ENCODE assay signal across 1 cellular context in the genomic region with DNA sequence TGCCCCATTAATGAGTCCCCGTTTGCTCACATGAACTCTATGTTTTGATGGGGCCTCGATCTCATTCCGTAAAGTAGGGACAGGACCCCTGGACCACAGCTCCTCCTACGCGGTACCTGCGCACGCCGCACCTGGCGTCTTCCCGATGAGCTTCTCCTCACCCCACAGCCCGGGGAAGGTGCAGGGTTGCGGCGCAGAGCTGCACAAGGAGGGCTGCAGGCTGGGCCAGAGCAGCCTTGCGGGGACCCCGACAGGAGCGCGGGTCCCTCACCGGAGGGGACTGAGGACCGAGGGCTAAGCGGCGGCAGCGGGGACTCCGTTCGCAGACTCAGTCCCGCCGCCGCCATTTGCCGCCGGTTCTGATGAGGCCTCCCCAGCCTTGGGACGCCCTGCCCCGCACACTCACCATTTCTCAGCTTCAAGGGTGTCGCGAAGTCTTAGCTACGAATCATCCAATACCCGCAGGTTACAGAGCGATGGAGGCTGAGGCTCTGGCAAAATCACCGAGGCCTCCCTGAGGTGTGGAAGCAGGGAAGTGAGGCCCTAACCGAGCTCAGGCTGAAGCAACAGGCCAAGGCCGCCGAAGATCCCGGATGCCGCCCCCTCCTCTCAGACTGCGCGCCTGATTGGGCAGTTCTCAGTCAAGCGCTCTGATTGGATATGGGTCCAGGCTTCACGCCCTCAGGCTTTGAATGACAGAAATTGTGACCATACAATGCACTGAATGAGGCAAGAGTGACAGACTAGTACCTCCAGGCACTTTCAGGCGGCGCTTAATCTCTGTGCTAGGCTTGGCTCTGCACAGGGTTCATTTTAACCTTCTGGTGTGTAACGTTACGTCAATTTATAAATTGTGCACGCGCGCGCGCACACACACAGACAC.
TF ChIP-seq lines count a peak whose summit lies in the region.

No MANE protein-coding gene starts in this region.

TF ChIP-seq in HEK293, 187 proteins besides CTCF, POLR2A, EP300 and RAD21 (continued from another document):
- TF ChIP-seq, protein P1, sequence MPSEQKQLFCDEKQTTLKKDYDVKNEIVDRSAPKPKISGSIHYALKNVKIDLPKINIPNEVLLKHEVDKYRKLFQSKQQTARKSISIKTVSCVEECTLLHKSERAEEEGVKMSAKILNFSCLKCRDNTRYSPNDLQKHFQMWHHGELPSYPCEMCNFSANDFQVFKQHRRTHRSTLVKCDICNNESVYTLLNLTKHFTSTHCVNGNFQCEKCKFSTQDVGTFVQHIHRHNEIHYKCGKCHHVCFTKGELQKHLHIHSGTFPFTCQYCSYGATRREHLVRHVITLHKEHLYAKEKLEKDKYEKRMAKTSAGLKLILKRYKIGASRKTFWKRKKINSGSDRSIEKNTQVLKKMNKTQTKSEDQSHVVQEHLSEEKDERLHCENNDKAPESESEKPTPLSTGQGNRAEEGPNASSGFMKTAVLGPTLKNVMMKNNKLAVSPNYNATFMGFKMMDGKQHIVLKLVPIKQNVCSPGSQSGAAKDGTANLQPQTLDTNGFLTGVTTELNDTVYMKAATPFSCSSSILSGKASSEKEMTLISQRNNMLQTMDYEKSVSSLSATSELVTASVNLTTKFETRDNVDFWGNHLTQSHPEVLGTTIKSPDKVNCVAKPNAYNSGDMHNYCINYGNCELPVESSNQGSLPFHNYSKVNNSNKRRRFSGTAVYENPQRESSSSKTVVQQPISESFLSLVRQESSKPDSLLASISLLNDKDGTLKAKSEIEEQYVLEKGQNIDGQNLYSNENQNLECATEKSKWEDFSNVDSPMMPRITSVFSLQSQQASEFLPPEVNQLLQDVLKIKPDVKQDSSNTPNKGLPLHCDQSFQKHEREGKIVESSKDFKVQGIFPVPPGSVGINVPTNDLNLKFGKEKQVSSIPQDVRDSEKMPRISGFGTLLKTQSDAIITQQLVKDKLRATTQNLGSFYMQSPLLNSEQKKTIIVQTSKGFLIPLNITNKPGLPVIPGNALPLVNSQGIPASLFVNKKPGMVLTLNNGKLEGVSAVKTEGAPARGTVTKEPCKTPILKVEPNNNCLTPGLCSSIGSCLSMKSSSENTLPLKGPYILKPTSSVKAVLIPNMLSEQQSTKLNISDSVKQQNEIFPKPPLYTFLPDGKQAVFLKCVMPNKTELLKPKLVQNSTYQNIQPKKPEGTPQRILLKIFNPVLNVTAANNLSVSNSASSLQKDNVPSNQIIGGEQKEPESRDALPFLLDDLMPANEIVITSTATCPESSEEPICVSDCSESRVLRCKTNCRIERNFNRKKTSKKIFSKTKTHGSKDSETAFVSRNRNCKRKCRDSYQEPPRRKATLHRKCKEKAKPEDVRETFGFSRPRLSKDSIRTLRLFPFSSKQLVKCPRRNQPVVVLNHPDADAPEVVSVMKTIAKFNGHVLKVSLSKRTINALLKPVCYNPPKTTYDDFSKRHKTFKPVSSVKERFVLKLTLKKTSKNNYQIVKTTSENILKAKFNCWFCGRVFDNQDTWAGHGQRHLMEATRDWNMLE (tag by site-specific recombination; conservative IDR thresholded peaks at IDR 0.05; ENCODE audit: low read depth): peak; percentile 39
- TF ChIP-seq FEZF1 (tag by site-specific recombination; IDR thresholded peaks at IDR 0.05): peak; percentile 67
- TF ChIP-seq, protein P2, sequence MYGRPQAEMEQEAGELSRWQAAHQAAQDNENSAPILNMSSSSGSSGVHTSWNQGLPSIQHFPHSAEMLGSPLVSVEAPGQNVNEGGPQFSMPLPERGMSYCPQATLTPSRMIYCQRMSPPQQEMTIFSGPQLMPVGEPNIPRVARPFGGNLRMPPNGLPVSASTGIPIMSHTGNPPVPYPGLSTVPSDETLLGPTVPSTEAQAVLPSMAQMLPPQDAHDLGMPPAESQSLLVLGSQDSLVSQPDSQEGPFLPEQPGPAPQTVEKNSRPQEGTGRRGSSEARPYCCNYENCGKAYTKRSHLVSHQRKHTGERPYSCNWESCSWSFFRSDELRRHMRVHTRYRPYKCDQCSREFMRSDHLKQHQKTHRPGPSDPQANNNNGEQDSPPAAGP (tag by site-specific recombination; IDR thresholded peaks at IDR 0.05): peak; percentile 68; the same call in 1 of the 2 replicates
- TF ChIP-seq, protein P3, sequence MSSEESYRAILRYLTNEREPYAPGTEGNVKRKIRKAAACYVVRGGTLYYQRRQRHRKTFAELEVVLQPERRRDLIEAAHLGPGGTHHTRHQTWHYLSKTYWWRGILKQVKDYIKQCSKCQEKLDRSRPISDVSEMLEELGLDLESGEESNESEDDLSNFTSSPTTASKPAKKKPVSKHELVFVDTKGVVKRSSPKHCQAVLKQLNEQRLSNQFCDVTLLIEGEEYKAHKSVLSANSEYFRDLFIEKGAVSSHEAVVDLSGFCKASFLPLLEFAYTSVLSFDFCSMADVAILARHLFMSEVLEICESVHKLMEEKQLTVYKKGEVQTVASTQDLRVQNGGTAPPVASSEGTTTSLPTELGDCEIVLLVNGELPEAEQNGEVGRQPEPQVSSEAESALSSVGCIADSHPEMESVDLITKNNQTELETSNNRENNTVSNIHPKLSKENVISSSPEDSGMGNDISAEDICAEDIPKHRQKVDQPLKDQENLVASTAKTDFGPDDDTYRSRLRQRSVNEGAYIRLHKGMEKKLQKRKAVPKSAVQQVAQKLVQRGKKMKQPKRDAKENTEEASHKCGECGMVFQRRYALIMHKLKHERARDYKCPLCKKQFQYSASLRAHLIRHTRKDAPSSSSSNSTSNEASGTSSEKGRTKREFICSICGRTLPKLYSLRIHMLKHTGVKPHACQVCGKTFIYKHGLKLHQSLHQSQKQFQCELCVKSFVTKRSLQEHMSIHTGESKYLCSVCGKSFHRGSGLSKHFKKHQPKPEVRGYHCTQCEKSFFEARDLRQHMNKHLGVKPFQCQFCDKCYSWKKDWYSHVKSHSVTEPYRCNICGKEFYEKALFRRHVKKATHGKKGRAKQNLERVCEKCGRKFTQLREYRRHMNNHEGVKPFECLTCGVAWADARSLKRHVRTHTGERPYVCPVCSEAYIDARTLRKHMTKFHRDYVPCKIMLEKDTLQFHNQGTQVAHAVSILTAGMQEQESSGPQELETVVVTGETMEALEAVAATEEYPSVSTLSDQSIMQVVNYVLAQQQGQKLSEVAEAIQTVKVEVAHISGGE (tag by site-specific recombination; conservative IDR thresholded peaks at IDR 0.05; ENCODE audit: low read depth): no peak; the same call in 1 of the 2 replicates
- TF ChIP-seq, protein P4, sequence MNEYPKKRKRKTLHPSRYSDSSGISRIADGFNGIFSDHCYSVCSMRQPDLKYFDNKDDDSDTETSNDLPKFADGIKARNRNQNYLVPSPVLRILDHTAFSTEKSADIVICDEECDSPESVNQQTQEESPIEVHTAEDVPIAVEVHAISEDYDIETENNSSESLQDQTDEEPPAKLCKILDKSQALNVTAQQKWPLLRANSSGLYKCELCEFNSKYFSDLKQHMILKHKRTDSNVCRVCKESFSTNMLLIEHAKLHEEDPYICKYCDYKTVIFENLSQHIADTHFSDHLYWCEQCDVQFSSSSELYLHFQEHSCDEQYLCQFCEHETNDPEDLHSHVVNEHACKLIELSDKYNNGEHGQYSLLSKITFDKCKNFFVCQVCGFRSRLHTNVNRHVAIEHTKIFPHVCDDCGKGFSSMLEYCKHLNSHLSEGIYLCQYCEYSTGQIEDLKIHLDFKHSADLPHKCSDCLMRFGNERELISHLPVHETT (tag by site-specific recombination; IDR thresholded peaks at IDR 0.05): peak; percentile 35; the same call in 1 of the 2 replicates
- TF ChIP-seq, protein P5, sequence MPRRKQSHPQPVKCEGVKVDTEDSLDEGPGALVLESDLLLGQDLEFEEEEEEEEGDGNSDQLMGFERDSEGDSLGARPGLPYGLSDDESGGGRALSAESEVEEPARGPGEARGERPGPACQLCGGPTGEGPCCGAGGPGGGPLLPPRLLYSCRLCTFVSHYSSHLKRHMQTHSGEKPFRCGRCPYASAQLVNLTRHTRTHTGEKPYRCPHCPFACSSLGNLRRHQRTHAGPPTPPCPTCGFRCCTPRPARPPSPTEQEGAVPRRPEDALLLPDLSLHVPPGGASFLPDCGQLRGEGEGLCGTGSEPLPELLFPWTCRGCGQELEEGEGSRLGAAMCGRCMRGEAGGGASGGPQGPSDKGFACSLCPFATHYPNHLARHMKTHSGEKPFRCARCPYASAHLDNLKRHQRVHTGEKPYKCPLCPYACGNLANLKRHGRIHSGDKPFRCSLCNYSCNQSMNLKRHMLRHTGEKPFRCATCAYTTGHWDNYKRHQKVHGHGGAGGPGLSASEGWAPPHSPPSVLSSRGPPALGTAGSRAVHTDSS (tag by site-specific recombination; IDR thresholded peaks at IDR 0.05): no peak
- peak; percentile 48; the same call in 1 of the 2 replicates for TF ChIP-seq ZNF324 (tag by site-specific recombination; IDR thresholded peaks at IDR 0.05)
- TF ChIP-seq SP7 (tag by site-specific recombination; IDR thresholded peaks at IDR 0.05): peak; percentile 65; the same call in 1 of the 2 replicates
- TF ChIP-seq YY2 (tag by site-specific recombination; IDR thresholded peaks at IDR 0.05): peak; percentile 59
- TF ChIP-seq, protein P6, sequence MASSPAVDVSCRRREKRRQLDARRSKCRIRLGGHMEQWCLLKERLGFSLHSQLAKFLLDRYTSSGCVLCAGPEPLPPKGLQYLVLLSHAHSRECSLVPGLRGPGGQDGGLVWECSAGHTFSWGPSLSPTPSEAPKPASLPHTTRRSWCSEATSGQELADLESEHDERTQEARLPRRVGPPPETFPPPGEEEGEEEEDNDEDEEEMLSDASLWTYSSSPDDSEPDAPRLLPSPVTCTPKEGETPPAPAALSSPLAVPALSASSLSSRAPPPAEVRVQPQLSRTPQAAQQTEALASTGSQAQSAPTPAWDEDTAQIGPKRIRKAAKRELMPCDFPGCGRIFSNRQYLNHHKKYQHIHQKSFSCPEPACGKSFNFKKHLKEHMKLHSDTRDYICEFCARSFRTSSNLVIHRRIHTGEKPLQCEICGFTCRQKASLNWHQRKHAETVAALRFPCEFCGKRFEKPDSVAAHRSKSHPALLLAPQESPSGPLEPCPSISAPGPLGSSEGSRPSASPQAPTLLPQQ (tag by site-specific recombination; IDR thresholded peaks at IDR 0.05): peak; percentile 62
- TF ChIP-seq ZNF2 (tag by site-specific recombination; IDR thresholded peaks at IDR 0.05): peak; percentile 78; the same call in 1 of the 2 replicates
- TF ChIP-seq, protein P7, sequence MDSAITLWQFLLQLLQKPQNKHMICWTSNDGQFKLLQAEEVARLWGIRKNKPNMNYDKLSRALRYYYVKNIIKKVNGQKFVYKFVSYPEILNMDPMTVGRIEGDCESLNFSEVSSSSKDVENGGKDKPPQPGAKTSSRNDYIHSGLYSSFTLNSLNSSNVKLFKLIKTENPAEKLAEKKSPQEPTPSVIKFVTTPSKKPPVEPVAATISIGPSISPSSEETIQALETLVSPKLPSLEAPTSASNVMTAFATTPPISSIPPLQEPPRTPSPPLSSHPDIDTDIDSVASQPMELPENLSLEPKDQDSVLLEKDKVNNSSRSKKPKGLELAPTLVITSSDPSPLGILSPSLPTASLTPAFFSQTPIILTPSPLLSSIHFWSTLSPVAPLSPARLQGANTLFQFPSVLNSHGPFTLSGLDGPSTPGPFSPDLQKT (IDR thresholded peaks at IDR 0.05; ENCODE audit: borderline replicate concordance, low read depth, low read length): no peak
- TF ChIP-seq ZNF501 (tag by site-specific recombination; IDR thresholded peaks at IDR 0.05): 0 out of 2 replicates have a peak, but pooled peaks have one; percentile 53
- no peak for TF ChIP-seq ZFP3 (tag by site-specific recombination; IDR thresholded peaks at IDR 0.05; ENCODE audit: low read depth)
- peak; percentile 44; the same call in 1 of the 2 replicates for TF ChIP-seq OVOL3 (tag by site-specific recombination; IDR thresholded peaks at IDR 0.05)
- TF ChIP-seq ZNF837 (tag by site-specific recombination; IDR thresholded peaks at IDR 0.05): no peak
- TF ChIP-seq SCRT2 (tag by site-specific recombination; IDR thresholded peaks at IDR 0.05): peak; percentile 100
- peak; percentile 76 for TF ChIP-seq ZXDB (tag by site-specific recombination; IDR thresholded peaks at IDR 0.05)
- no peak for TF ChIP-seq ZNF157 (tag by site-specific recombination; IDR thresholded peaks at IDR 0.05)
- TF ChIP-seq ZBTB17 (tag by site-specific recombination; IDR thresholded peaks at IDR 0.05): peak; percentile 47
- TF ChIP-seq SCRT1 (tag by site-specific recombination; IDR thresholded peaks at IDR 0.05; ENCODE audit: borderline replicate concordance): peak; percentile 94
- TF ChIP-seq SP3 (tag by site-specific recombination; IDR thresholded peaks at IDR 0.05): peak; percentile 79
- 0 out of 2 replicates have a peak, but pooled peaks have one; percentile 65 for TF ChIP-seq GLI4 (tag by site-specific recombination; IDR thresholded peaks at IDR 0.05)
- TF ChIP-seq, protein P8, sequence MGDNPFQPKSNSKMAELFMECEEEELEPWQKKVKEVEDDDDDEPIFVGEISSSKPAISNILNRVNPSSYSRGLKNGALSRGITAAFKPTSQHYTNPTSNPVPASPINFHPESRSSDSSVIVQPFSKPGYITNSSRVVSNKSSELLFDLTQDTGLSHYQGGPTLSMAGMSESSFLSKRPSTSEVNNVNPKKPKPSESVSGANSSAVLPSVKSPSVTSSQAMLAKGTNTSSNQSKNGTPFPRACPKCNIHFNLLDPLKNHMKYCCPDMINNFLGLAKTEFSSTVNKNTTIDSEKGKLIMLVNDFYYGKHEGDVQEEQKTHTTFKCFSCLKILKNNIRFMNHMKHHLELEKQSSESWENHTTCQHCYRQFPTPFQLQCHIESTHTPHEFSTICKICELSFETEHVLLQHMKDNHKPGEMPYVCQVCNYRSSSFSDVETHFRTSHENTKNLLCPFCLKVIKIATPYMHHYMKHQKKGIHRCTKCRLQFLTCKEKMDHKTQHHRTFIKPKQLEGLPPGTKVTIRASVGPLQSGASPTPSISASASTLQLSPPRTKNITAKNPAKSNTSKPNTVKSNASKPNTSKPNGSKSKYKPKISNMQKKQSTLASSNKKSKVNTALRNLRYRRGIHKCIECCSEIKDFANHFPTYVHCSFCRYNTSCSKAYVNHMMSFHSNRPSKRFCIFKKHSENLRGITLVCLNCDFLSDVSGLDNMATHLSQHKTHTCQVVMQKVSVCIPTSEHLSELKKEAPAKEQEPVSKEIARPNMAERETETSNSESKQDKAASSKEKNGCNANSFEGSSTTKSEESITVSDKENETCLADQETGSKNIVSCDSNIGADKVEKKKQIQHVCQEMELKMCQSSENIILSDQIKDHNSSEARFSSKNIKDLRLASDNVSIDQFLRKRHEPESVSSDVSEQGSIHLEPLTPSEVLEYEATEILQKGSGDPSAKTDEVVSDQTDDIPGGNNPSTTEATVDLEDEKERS (tag by site-specific recombination; IDR thresholded peaks at IDR 0.05): peak; percentile 94
- TF ChIP-seq ZNF184 (tag by site-specific recombination; IDR thresholded peaks at IDR 0.05): no peak
- peak; percentile 36; the same call in 1 of the 2 replicates for TF ChIP-seq KLF8 (tag by site-specific recombination; IDR thresholded peaks at IDR 0.05)
- TF ChIP-seq IKZF3 (tag by site-specific recombination; IDR thresholded peaks at IDR 0.05): no peak
- peak; percentile 82 for TF ChIP-seq ZNF335 (tag by site-specific recombination; conservative IDR thresholded peaks at IDR 0.05)
- TF ChIP-seq, protein P9, sequence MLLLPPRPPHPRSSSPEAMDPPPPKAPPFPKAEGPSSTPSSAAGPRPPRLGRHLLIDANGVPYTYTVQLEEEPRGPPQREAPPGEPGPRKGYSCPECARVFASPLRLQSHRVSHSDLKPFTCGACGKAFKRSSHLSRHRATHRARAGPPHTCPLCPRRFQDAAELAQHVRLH (tag by site-specific recombination; IDR thresholded peaks at IDR 0.05): no peak
- TF ChIP-seq ZBTB20 (tag by site-specific recombination; IDR thresholded peaks at IDR 0.05): peak; percentile 13; the same call in 1 of the 2 replicates
- TF ChIP-seq ZNF391 (tag by site-specific recombination; IDR thresholded peaks at IDR 0.05; ENCODE audit: borderline replicate concordance, low read depth): no peak
